In the genomic region with DNA sequence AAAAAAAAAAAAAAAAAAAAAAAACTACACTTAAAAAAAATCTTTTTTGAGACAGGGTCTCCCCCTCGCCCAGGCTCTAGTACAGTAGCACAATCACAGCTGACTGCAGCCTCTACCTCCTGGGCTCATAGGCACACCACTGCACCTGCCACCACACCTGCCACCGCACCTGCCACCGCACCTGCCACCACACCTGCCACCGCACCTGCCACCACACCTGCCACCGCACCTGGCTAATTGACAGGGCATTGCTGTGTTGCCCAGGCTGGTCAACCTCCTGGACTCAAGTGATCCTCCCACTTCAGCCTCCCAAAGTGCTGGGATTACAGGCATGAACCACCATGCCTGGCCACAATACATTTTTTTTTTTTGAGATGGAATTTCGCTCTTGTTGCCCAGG, we compare ENCODE assay signal across 20 cellular contexts.
"Had no signal": no experiment of that assay in that cellular context is flagged by ENCODE, and none has a peak within 500 bp of the region (broad histone marks: within the 10 kb centered on the region; RNA-seq: fewer than 3 reads in every experiment).

No MANE protein-coding gene starts in this region.

- H3K9me3 Mint-ChIP-seq: IgD-negative memory B cell had no signal

- H3K27me3 Mint-ChIP-seq: IgD-negative memory B cell had no signal

- H3K9ac ChIP-seq: KMS-11 had no signal

- H3K27ac ChIP-seq: KMS-11, SJSA1, SK-N-MC had no signal

- H3K4me2 ChIP-seq: KMS-11 had no signal

- H3K9me3 ChIP-seq: SJSA1 had no signal

- H3K36me3 ChIP-seq: SJSA1 had no signal

- H3K4me3 ChIP-seq: K562, SJSA1, SK-N-MC had no signal

- H3K27me3 ChIP-seq: SJSA1 had no signal

- H3K4me3 Mint-ChIP-seq: IgD-negative memory B cell had no signal

- DNase-seq: Kasumi-1, MM.1S, NCI-H1092 treated with DMSO at 0.1 percent for 48 hours, NCI-H1417, NCI-H1436 treated with DMSO at 0.1 percent for 48 hours, NCI-H1694, NCI-H1930, NCI-H2081, NCI-H345, NCI-H446 treated with DMSO at 0.1 percent for 48 hours, NCI-H524, NCI-H526 treated with DMSO at 0.1 percent for 48 hours, NCI-H748 treated with DMSO at 0.1 percent for 48 hours, RPMI8226, SIG-M5 had no signal
